In the genomic region with DNA sequence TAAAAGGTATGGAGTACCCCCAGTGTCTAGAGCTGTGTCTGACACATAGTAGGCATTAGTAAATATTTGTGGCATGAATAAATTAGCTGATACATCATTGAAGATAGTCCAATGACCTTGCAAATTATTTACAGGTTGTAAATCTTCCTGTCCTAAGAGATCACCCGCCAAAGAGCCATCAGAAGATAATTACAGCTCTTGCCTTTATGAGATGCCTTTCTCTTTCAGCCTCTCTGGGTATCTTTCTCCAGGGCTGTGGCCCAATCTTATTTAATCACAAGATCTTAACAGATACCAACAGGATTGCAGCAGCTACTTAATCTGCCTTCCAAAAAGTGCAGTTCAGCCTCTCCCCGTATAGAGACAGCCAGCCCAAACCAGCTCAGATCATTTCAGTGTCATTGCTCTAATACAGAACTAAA, we compare ENCODE assay signal across 12 cellular contexts. TPM values are rescaled to one million over a fixed set of nuclear protein-coding genes. Genes with fewer than 3 reads are reported as not detected.
A peak's percentile ranks its signal among the peaks of the same experiment; 100 is the strongest.
DNase-seq lines count a peak whose midpoint lies in the region; ATAC-seq and TF ChIP-seq lines count a peak whose summit lies in the region.
"Had no signal": no experiment of that assay in that cellular context is flagged by ENCODE, and none has a peak within 500 bp of the region (broad histone marks: within the 10 kb centered on the region; RNA-seq: fewer than 3 reads in every experiment).

No MANE protein-coding gene starts in this region.

- H3K27me3 ChIP-seq in Panc1 (ENCODE audit: control insufficient read depth, insufficient read depth, low read length): no peaks in the 10 kb centered on the region
- no peaks in the 10 kb centered on the region for H3K27me3 ChIP-seq in body of pancreas
- H3K27me3 ChIP-seq: spleen had no signal

- H3K9me3 ChIP-seq in Panc1 (ENCODE audit: control insufficient read depth, insufficient read depth, low read depth, low read length): no peaks in the 10 kb centered on the region
- H3K9me3 ChIP-seq in body of pancreas: no peaks in the 10 kb centered on the region
- H3K9me3 ChIP-seq: spleen had no signal

- H3K4me3 ChIP-seq in Panc1 (ENCODE audit: low read depth in 2 of 2, low read length in 2 of 2) (no peak overlapping the region), body of pancreas (no peak overlapping the region)
- H3K4me3 ChIP-seq: spleen had no signal

- in situ Hi-C loops in Panc1 (cut with HindIII; ENCODE audit: low pct_unique_long_range_greater_than_20kb, low sequenced_read_pairs): no loop called here

- CTCF ChIA-PET in Panc1 (lab: Charles Lee): no interaction called here

- peak; percentile 49 for DNase-seq in DMS 273 treated with DMSO at 0.1 percent for 48 hours (lab: John Stamatoyannopoulos, UW)
- no peak for DNase-seq in Panc1 (ENCODE audit: low read depth, low spot score)
- peak; percentile 90 for DNase-seq in fibroblast of peridontal ligament (ENCODE audit: extremely low read depth)
- no peak for DNase-seq in sciatic nerve (ENCODE audit: low spot score)
- DNase-seq in erythroblast (lab: John Stamatoyannopoulos, UW): no peak
- DNase-seq in body of pancreas: no peak
- DNase-seq: activated CD4-positive, alpha-beta T cell treated with anti-CD3 and anti-CD28 coated beads, Interleukin-2, amount 50 U/mL, for 1 hour; DMS53; spleen had no signal

- H3K27ac ChIP-seq in Panc1 (ENCODE audit: low read length): peak overlapping the region; percentile 100
- H3K27ac ChIP-seq in body of pancreas: no peak overlapping the region
- H3K27ac ChIP-seq: KMS-11 had no signal

- H3K4me1 ChIP-seq in Panc1 (ENCODE audit: control insufficient read depth, insufficient read depth, low read length) (peaks cover 97% of the 10 kb centered on the region), body of pancreas (peaks cover 57% of the 10 kb centered on the region)

- TF ChIP-seq POLR2A in erythroblast (IDR thresholded peaks at IDR 0.05; ENCODE audit: low read length) (no peak), body of pancreas (IDR thresholded peaks at IDR 0.05) (no peak)

- BruUV-seq in Panc1 (replicated peaks; lab: Mats Ljungman, UMichigan): no TSS peak

- TF ChIP-seq CTCF in Panc1 (IDR thresholded peaks at IDR 0.05) (no peak), body of pancreas (IDR thresholded peaks at IDR 0.05) (no peak)

- WGBS in body of pancreas, 2 donors: 67 to 73% methylated on average over 2 of the region's 2 CpGs

- ATAC-seq in Panc1 (no peak), sciatic nerve (peak; percentile 36), HG03521 (IDR thresholded peaks at IDR 0.05; ENCODE audit: unreplicated experiment) (no peak), body of pancreas (no peak), GM21576 (IDR thresholded peaks at IDR 0.05; ENCODE audit: unreplicated experiment) (no peak)

- POLR2A ChIA-PET in Panc1 (lab: Charles Lee): interaction anchor here (0.6 to 1.3 kb wide), 4 partner anchors 21 to 35 kb away, joined by 3 to 8 read pairs (median 5); no protein-coding TSS in a partner anchor

- intact Hi-C loops in Panc1 (cut with micrococcal nuclease; ENCODE audit: unreplicated experiment) (no loop called here), sciatic nerve (cut with DNase I) (no loop called here), body of pancreas (cut with DNase I) (no loop called here)

- H3K36me3 ChIP-seq in Panc1 (ENCODE audit: control insufficient read depth, insufficient read depth, low read length) (peaks cover 27% of the 10 kb centered on the region), body of pancreas (replicated peaks in 1 of 2; ENCODE audit: insufficient read depth in 1 of 2, low read depth in 2 of 2) (no peaks in the 10 kb centered on the region)
- H3K36me3 ChIP-seq: spleen had no signal

RNA-seq across cellular contexts. Expression of a gene that starts 41.5 kb away (rescaled TPM):
- total RNA-seq in Panc1 (2021; ENCODE audit: unreplicated experiment) (376 TPM), sciatic nerve (76.2 TPM), body of pancreas (10 to 100 TPM; 21.1 to 25.7 TPM)
- polyA plus RNA-seq in Panc1 (2012; ENCODE audit: insufficient read length): 187 TPM

RNA-seq across cellular contexts. Expression of a gene that starts 55.8 kb away (rescaled TPM):
- total RNA-seq in Panc1 (2021; ENCODE audit: unreplicated experiment) (96.4 TPM), sciatic nerve (0.62 TPM), body of pancreas (not detected)
- polyA plus RNA-seq in Panc1 (2012; ENCODE audit: insufficient read length): 29.0 TPM

Comparison
In these comparisons a context has a peak if more than half of its experiments do, and no peak if none do; other contexts are left out.
1. DNase-seq: peak in DMS 273 treated with DMSO at 0.1 percent for 48 hours (single experiment) and fibroblast of peridontal ligament (single experiment); none in Panc1 (single experiment), sciatic nerve (single experiment), erythroblast (0 of 2) and body of pancreas (0 of 4).
2. RNA of a gene that starts 55.8 kb away (total RNA-seq): 96.4 TPM in Panc1 (single experiment); 0.62 TPM in sciatic nerve (single experiment) and not detected in body of pancreas; every median in the first group is over 10 times any median in the second.